9 cellular contexts compared by ENCODE assay signal in genomic region chr2:72325592-72326422, GRCh38.
DNase-seq lines count a peak whose midpoint lies in the region; ATAC-seq, FAIRE-seq and TF ChIP-seq lines count a peak whose summit lies in the region.
"Had no signal": no experiment of that assay in that cellular context is flagged by ENCODE, and none has a peak within 500 bp of the region (broad histone marks: within the 10 kb centered on the region; RNA-seq: fewer than 3 reads in every experiment).

No MANE protein-coding gene starts in this region.

- ATAC-seq in HG03135 (IDR thresholded peaks at IDR 0.05; ENCODE audit: unreplicated experiment) (peak; percentile 54), HG02623 (IDR thresholded peaks at IDR 0.05; ENCODE audit: unreplicated experiment) (no peak), GM19467 (IDR thresholded peaks at IDR 0.05; ENCODE audit: unreplicated experiment) (no peak)

- peak; percentile 12 for DNase-seq in A172 (ENCODE audit: low spot score)
- DNase-seq in iris pigment epithelial cell (ENCODE audit: low read depth): peak; percentile 11
- DNase-seq in NCI-H226: no peak

- peak; percentile 82 for TF ChIP-seq CTCF in GM12872 (IDR thresholded peaks at IDR 0.05; ENCODE audit: insufficient read depth, low read depth, low read length)

- FAIRE-seq in TTC549 (lab: Jason Lieb, UNC): peak; percentile 3
- FAIRE-seq: endometrium had no signal
